ENCODE assay signal across 17 cellular contexts in the genomic region with DNA sequence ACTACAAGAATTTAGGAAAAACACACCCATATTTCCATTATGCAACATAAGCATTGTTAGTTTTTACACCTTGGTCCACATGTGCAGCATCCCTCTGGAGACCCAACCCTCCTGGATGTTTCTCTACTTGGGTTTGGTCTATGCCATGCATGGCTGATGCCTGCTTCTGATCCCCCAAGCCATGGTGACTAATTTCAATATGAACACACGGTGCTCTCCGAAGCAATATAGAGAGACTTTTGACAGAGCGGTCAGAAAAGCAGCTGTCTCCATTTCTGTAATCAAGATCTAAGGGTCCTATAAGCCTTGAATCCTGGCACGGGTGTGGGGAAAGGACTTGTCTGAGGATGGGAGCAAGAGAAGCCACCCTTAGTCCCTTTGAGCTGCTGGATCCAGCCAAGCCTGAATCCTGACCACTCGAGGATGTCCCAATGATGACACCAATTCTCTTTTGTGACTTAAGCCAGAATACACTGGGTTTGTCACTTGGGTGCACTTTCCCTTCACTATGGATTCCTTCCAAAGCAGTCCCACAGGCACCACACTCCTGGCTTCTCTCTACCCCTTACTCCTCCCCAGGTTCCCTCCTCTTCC.
A peak's percentile ranks its signal among the peaks of the same experiment; 100 is the strongest.
DNase-seq lines count a peak whose midpoint lies in the region; ATAC-seq and TF ChIP-seq lines count a peak whose summit lies in the region.
"Had no signal": no experiment of that assay in that cellular context is flagged by ENCODE, and none has a peak within 500 bp of the region (broad histone marks: within the 10 kb centered on the region; RNA-seq: fewer than 3 reads in every experiment).

No MANE protein-coding gene starts in this region.

- H3K9me3 ChIP-seq in CD4-positive, CD25-positive, alpha-beta regulatory T cell (ENCODE audit: control insufficient read depth in 2 of 2, low read length in 2 of 2) = no peaks in the 10 kb centered on the region
- H3K9me3 ChIP-seq in muscle layer of duodenum (ENCODE audit: control insufficient read depth in 1 of 2, low read length in 2 of 2) (no peaks in the 10 kb centered on the region), ovary (no peaks in the 10 kb centered on the region)
- no peaks in the 10 kb centered on the region for H3K9me3 ChIP-seq in naive thymus-derived CD4-positive, alpha-beta T cell (ENCODE audit: control insufficient read depth in 2 of 3, low read length in 3 of 3)
- H3K9me3 ChIP-seq: BE2C had no signal

- H3K4me3 ChIP-seq in CD4-positive, CD25-positive, alpha-beta regulatory T cell (ENCODE audit: low read depth, low read length) = no peak overlapping the region
- H3K4me3 ChIP-seq in muscle layer of duodenum (ENCODE audit: low read depth in 1 of 2, low read length in 2 of 2) (no peak overlapping the region), ovary (no peak overlapping the region)
- no peak overlapping the region for H3K4me3 ChIP-seq in naive thymus-derived CD4-positive, alpha-beta T cell (ENCODE audit: low read length)

- intact Hi-C loops in naive thymus-derived CD4-positive, alpha-beta T cell (cut with micrococcal nuclease) = no loop called here
- intact Hi-C loops in ovary (cut with DNase I) = no loop called here

- ATAC-seq in CD4-positive, CD25-positive, alpha-beta regulatory T cell (ENCODE audit: low read depth in 2 of 2) = no peak
- ATAC-seq in GM18868 (IDR thresholded peaks at IDR 0.05; ENCODE audit: unreplicated experiment) = peak; percentile 25
- ATAC-seq in naive thymus-derived CD4-positive, alpha-beta T cell = no peak

- H3K36me3 ChIP-seq in CD4-positive, CD25-positive, alpha-beta regulatory T cell (ENCODE audit: control insufficient read depth, insufficient read depth, low read length) = no peaks in the 10 kb centered on the region
- H3K36me3 ChIP-seq in muscle layer of duodenum (ENCODE audit: control insufficient read depth in 1 of 2, insufficient read depth in 2 of 2, low read length in 2 of 2) = peaks cover 9 to 27% of the 10 kb centered on the region in 2 donors
- H3K36me3 ChIP-seq in naive thymus-derived CD4-positive, alpha-beta T cell (ENCODE audit: control insufficient read depth in 2 of 3, insufficient read depth in 3 of 3, low read length in 3 of 3) = no peaks in the 10 kb centered on the region
- H3K36me3 ChIP-seq in ovary = no peaks in the 10 kb centered on the region

- no peak overlapping the region for H3K27ac ChIP-seq in CD4-positive, CD25-positive, alpha-beta regulatory T cell (ENCODE audit: insufficient read depth, low read length, poor library complexity, severe bottlenecking)
- H3K27ac ChIP-seq in adipose tissue (ENCODE audit: low read depth, low read length) (peak overlapping the region; percentile 46), muscle layer of duodenum (ENCODE audit: low read length) (peak overlapping the region; percentile 29), ovary (no peak overlapping the region)
- no peak overlapping the region for H3K27ac ChIP-seq in naive thymus-derived CD4-positive, alpha-beta T cell (ENCODE audit: low read depth, low read length)
- H3K27ac ChIP-seq: parathyroid adenoma had no signal

- no peak overlapping the region for H3K4me3 Mint-ChIP-seq in CD4-positive, CD25-positive, alpha-beta regulatory T cell
- H3K4me3 Mint-ChIP-seq in naive thymus-derived CD4-positive, alpha-beta T cell = no peak overlapping the region
- H3K4me3 Mint-ChIP-seq: dendritic cell treated with granulocyte-macrophage colony-stimulating factor and Interleukin-4, amounts not matched to agents 40 ng/mL and 50 ng/mL, for 4 days had no signal

- CTCF ChIA-PET in naive thymus-derived CD4-positive, alpha-beta T cell (lab: Charles Lee) = no interaction called here

- POLR2A ChIA-PET in naive thymus-derived CD4-positive, alpha-beta T cell (lab: Charles Lee) = no interaction called here

- no peak for TF ChIP-seq EP300 in ovary (IDR thresholded peaks at IDR 0.05)

- no peak for TF ChIP-seq CTCF in ovary (IDR thresholded peaks at IDR 0.05)

- H3K36me3 Mint-ChIP-seq in CD4-positive, CD25-positive, alpha-beta regulatory T cell = peaks cover 3% of the 10 kb centered on the region
- peaks cover 0 to 7% (median 5%) of the 10 kb centered on the region in 5 donors for H3K36me3 Mint-ChIP-seq in naive thymus-derived CD4-positive, alpha-beta T cell

- no peaks in the 10 kb centered on the region for H3K9me3 Mint-ChIP-seq in CD4-positive, CD25-positive, alpha-beta regulatory T cell
- H3K9me3 Mint-ChIP-seq in naive thymus-derived CD4-positive, alpha-beta T cell = no peaks in the 10 kb centered on the region
- H3K9me3 Mint-ChIP-seq: dendritic cell treated with granulocyte-macrophage colony-stimulating factor and Interleukin-4, amounts not matched to agents 40 ng/mL and 50 ng/mL, for 4 days had no signal

- peaks cover 6% of the 10 kb centered on the region for H3K4me1 ChIP-seq in CD4-positive, CD25-positive, alpha-beta regulatory T cell (ENCODE audit: control insufficient read depth, insufficient read depth, low read length, poor library complexity, severe bottlenecking)
- H3K4me1 ChIP-seq in muscle layer of duodenum (ENCODE audit: control insufficient read depth in 1 of 2, insufficient read depth in 2 of 2, low read length in 2 of 2) = peaks cover 0 to 7% of the 10 kb centered on the region in 2 donors
- no peaks in the 10 kb centered on the region for H3K4me1 ChIP-seq in naive thymus-derived CD4-positive, alpha-beta T cell (ENCODE audit: control insufficient read depth in 2 of 2, insufficient read depth in 2 of 2, low read length in 2 of 2)
- peaks cover 7% of the 10 kb centered on the region for H3K4me1 ChIP-seq in ovary (ENCODE audit: insufficient read depth)
- H3K4me1 ChIP-seq: BE2C, parathyroid adenoma had no signal

- peak overlapping the region in 2 of 3 donors; percentile 17 to 45 for H3K27ac Mint-ChIP-seq in CD4-positive, CD25-positive, alpha-beta regulatory T cell
- H3K27ac Mint-ChIP-seq in naive thymus-derived CD4-positive, alpha-beta T cell = peak overlapping the region in 1 of 9 donors; percentile 89
- H3K27ac Mint-ChIP-seq: dendritic cell treated with granulocyte-macrophage colony-stimulating factor and Interleukin-4, amounts not matched to agents 40 ng/mL and 50 ng/mL, for 4 days had no signal

- peaks cover 0 to 23% (median 12%) of the 10 kb centered on the region in 4 donors for H3K4me1 Mint-ChIP-seq in CD4-positive, CD25-positive, alpha-beta regulatory T cell
- peaks cover 0 to 10% (median 0%) of the 10 kb centered on the region in 7 donors for H3K4me1 Mint-ChIP-seq in naive thymus-derived CD4-positive, alpha-beta T cell

- no peak for TF ChIP-seq POLR2A in ovary (IDR thresholded peaks at IDR 0.05)

- 75 to 98% (median 97%) methylated on average over 5 of the region's 5 CpGs for WGBS in adipose tissue, 3 donors
- 87 to 98% (median 97%) methylated on average over 5 of the region's 5 CpGs for WGBS in ovary, 3 donors

- no peaks in the 10 kb centered on the region for H3K27me3 ChIP-seq in CD4-positive, CD25-positive, alpha-beta regulatory T cell (ENCODE audit: control insufficient read depth, insufficient read depth, low read length)
- H3K27me3 ChIP-seq in muscle layer of duodenum (ENCODE audit: low read depth, low read length) (no peaks in the 10 kb centered on the region), ovary (no peaks in the 10 kb centered on the region)
- no peaks in the 10 kb centered on the region for H3K27me3 ChIP-seq in naive thymus-derived CD4-positive, alpha-beta T cell (ENCODE audit: control insufficient read depth in 2 of 2, insufficient read depth in 2 of 2, low read length in 2 of 2)
- H3K27me3 ChIP-seq: BE2C had no signal

- DNase-seq in CD4-positive, CD25-positive, alpha-beta regulatory T cell = no peak
- no peak for DNase-seq in DMS 273 (lab: John Stamatoyannopoulos, UW; ENCODE audit: unreplicated experiment)
- DNase-seq in naive thymus-derived CD4-positive, alpha-beta T cell = no peak
- no peak for DNase-seq in islet precursor cell
- no peak for DNase-seq in ovary
- DNase-seq: activated gamma-delta T cell treated with Interleukin-2 at 50 U/mL for 16 hours; BE2C; erythroblast; Kasumi-1; NCI-H1417 treated with DMSO at 0.1 percent for 48 hours; NCI-H345; NK-92 treated with Interleukin-12 subunit alpha and Interleukin-12 subunit beta, amount 100 ng/mL, for 24 hours had no signal

- no peaks in the 10 kb centered on the region for H3K27me3 Mint-ChIP-seq in CD4-positive, CD25-positive, alpha-beta regulatory T cell
- no peaks in the 10 kb centered on the region for H3K27me3 Mint-ChIP-seq in naive thymus-derived CD4-positive, alpha-beta T cell
- H3K27me3 Mint-ChIP-seq: dendritic cell treated with granulocyte-macrophage colony-stimulating factor and Interleukin-4, amounts not matched to agents 40 ng/mL and 50 ng/mL, for 4 days had no signal

Comparison
In these comparisons a context has a peak if more than half of its experiments do, and no peak if none do; other contexts are left out.
1. H3K27ac ChIP-seq: peak in adipose tissue (single experiment) and muscle layer of duodenum (single experiment); none in CD4-positive, CD25-positive, alpha-beta regulatory T cell (single experiment), naive thymus-derived CD4-positive, alpha-beta T cell (single experiment) and ovary (0 of 2).